ENCODE assay signal across 17 cellular contexts in genomic region chr2:42547446-42548295, GRCh38. TPM values are rescaled to one million over a fixed set of nuclear protein-coding genes. Genes with fewer than 3 reads are reported as not detected.
DNase-seq lines count a peak whose midpoint lies in the region; ATAC-seq and TF ChIP-seq lines count a peak whose summit lies in the region.
"Had no signal": no experiment of that assay in that cellular context is flagged by ENCODE, and none has a peak within 500 bp of the region (broad histone marks: within the 10 kb centered on the region; RNA-seq: fewer than 3 reads in every experiment).

No MANE protein-coding gene starts in this region.

- H3K4me3 ChIP-seq in HUES6 (ENCODE audit: low read depth, low read length) = no peak overlapping the region
- H3K4me3 ChIP-seq in SJCRH30 = peak overlapping the region; percentile 37
- no peak overlapping the region for H3K4me3 ChIP-seq in iPS-20b (ENCODE audit: low read length)
- H3K4me3 ChIP-seq in WERI-Rb-1 (ENCODE audit: low read depth, low read length) = no peak overlapping the region

- H3K27me3 ChIP-seq in HUES6 (ENCODE audit: control insufficient read depth, insufficient read depth, low read length) (no peaks in the 10 kb centered on the region), SJCRH30 (no peaks in the 10 kb centered on the region), iPS-20b (ENCODE audit: insufficient read depth, low read length) (no peaks in the 10 kb centered on the region), WERI-Rb-1 (ENCODE audit: insufficient read depth, low read depth, severe bottlenecking) (no peaks in the 10 kb centered on the region)

- TF ChIP-seq CTCF in C4-2B (conservative IDR thresholded peaks at IDR 0.05) = no peak
- TF ChIP-seq CTCF in WERI-Rb-1 (IDR thresholded peaks at IDR 0.05; ENCODE audit: low read depth, low read length) = no peak

- H3K4me1 ChIP-seq in HUES6 (ENCODE audit: control insufficient read depth, insufficient read depth, low read length) = peaks cover 38% of the 10 kb centered on the region
- H3K4me1 ChIP-seq in SJCRH30 = no peaks in the 10 kb centered on the region; the same call in 1 of the 2 replicates
- peaks cover 25% of the 10 kb centered on the region for H3K4me1 ChIP-seq in iPS-20b (ENCODE audit: insufficient read depth, low read length)

- H3K27ac ChIP-seq in C4-2B = peak overlapping the region; percentile 61
- H3K27ac ChIP-seq in HUES6 (ENCODE audit: low read depth, low read length) = peak overlapping the region; percentile 80; the same call in 1 of the 2 replicates
- H3K27ac ChIP-seq in SJCRH30 = peak overlapping the region; percentile 3; the same call in 1 of the 2 replicates
- peak overlapping the region; percentile 95 for H3K27ac ChIP-seq in iPS-20b (ENCODE audit: low read length)
- H3K27ac ChIP-seq in WERI-Rb-1 = no peak overlapping the region

- DNase-seq in SJCRH30 (peak; percentile 79 to 80), NCI-H1436 (lab: John Stamatoyannopoulos, UW) (no peak), WERI-Rb-1 (no peak), T1000 (lab: John Stamatoyannopoulos, UW) (no peak)
- DNase-seq: C1 segment of cervical spinal cord; EL; NCI-H1105 treated with DMSO at 0.1 percent for 48 hours; NCI-H187; NCI-H446; NK-92 treated with Interleukin-12 subunit alpha and Interleukin-12 subunit beta, amount 100 ng/mL, for 24 hours; T-helper 1 cell had no signal

- H3K9ac ChIP-seq in HUES6 (ENCODE audit: low read length) (peak overlapping the region; percentile 52), iPS-20b (ENCODE audit: low read depth, low read length) (peak overlapping the region; percentile 71; the same call in 1 of the 2 replicates)

- no peak for ATAC-seq in HG02981 (IDR thresholded peaks at IDR 0.05; ENCODE audit: unreplicated experiment)
- ATAC-seq: HCT116 had no signal

- H3K9me3 ChIP-seq in HUES6 (ENCODE audit: control insufficient read depth, insufficient read depth, low read depth, low read length) (no peaks in the 10 kb centered on the region), SJCRH30 (replicated peaks) (no peaks in the 10 kb centered on the region), iPS-20b (ENCODE audit: insufficient read depth, low read depth, low read length) (no peaks in the 10 kb centered on the region), WERI-Rb-1 (ENCODE audit: severe bottlenecking) (no peaks in the 10 kb centered on the region)

- H3K36me3 ChIP-seq in HUES6 (ENCODE audit: control insufficient read depth, insufficient read depth, low read length) (no peaks in the 10 kb centered on the region), SJCRH30 (no peaks in the 10 kb centered on the region), iPS-20b (ENCODE audit: insufficient read depth, low read depth, low read length) (no peaks in the 10 kb centered on the region), WERI-Rb-1 (no peaks in the 10 kb centered on the region)

RNA-seq across cellular contexts. Expression of gene MTA3, which starts 20.8 kb away (rescaled TPM):
- 57.5 and 61.8 TPM in 2 replicates for total RNA-seq in SJCRH30 (2014; rRNA removed; shearing (Covaris generic))

RNA-seq across cellular contexts. Expression of gene KCNG3, which starts 53.9 kb away (rescaled TPM):
- total RNA-seq in SJCRH30 (2014; rRNA removed; shearing (Covaris generic)) = 0.03 and 0.06 TPM in 2 replicates
- total RNA-seq: LHCN-M2 had no signal

Comparison
In these comparisons a context has a peak if more than half of its experiments do, and no peak if none do; other contexts are left out.
1. DNase-seq: peak in SJCRH30 (2 of 2); none in NCI-H1436 (single experiment), WERI-Rb-1 (single experiment) and T1000 (single experiment).